In the genomic region with DNA sequence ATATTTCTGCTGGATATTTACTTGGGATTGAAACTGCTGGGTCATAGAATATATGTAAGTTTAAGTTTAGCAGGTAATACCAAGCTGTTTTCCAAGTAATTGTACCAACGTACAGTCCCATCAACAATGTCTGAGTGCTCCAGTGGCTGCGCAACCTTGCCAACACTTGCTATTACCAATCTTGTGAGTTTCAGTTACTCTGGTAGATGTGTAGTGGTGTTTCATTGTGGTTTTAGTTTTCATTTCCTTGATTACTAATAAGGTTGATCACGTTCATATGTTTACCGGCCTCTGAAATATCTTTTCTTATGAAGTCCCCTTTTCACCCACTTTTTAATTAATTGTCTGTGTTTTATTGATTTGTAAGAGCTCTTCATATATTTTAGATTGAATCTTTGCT, we compare ENCODE assay signal across 14 cellular contexts.
A peak's percentile ranks its signal among the peaks of the same experiment; 100 is the strongest.
DNase-seq lines count a peak whose midpoint lies in the region; ATAC-seq and TF ChIP-seq lines count a peak whose summit lies in the region.
"Had no signal": no experiment of that assay in that cellular context is flagged by ENCODE, and none has a peak within 500 bp of the region (broad histone marks: within the 10 kb centered on the region; RNA-seq: fewer than 3 reads in every experiment).

No MANE protein-coding gene starts in this region.

- H3K4me1 ChIP-seq in foreskin keratinocyte: no peaks in the 10 kb centered on the region
- H3K4me1 ChIP-seq: A549 had no signal

- H3K36me3 Mint-ChIP-seq in activated T-cell treated with anti-CD3 and anti-CD28 coated beads, Interleukin-2, amount 50 U/mL, for 72 hours (ENCODE audit: insufficient read depth in 2 of 2): peaks cover 0 to 2% of the 10 kb centered on the region in 2 donors
- H3K36me3 Mint-ChIP-seq in activated T-cell treated with anti-CD3 and anti-CD28 coated beads, Interleukin-2, amount 50 U/mL, for 24 hours (ENCODE audit: low read depth): no peaks in the 10 kb centered on the region
- no peaks in the 10 kb centered on the region for H3K36me3 Mint-ChIP-seq in stimulated activated memory B cell treated with anti-CD40 and anti-IgM and Interleukin-4, amounts not matched to agents 10 μg/mL and 1 μg/mL and 100 μg/mL, for 72 hours
- no peaks in the 10 kb centered on the region for H3K36me3 Mint-ChIP-seq in HFFc6 (ENCODE audit: low read depth)

- no peak for TF ChIP-seq CTCF in foreskin keratinocyte (conservative IDR thresholded peaks at IDR 0.05)
- no peak for TF ChIP-seq CTCF in HFFc6 (IDR thresholded peaks at IDR 0.05)

- H3K4me3 Mint-ChIP-seq in activated T-cell treated with anti-CD3 and anti-CD28 coated beads, Interleukin-2, amount 50 U/mL, for 72 hours: peak overlapping the region in 1 of 2 donors; percentile 7
- no peak overlapping the region for H3K4me3 Mint-ChIP-seq in activated T-cell treated with anti-CD3 and anti-CD28 coated beads, Interleukin-2, amount 50 U/mL, for 24 hours
- H3K4me3 Mint-ChIP-seq in stimulated activated memory B cell treated with anti-CD40 and anti-IgM and Interleukin-4, amounts not matched to agents 10 μg/mL and 1 μg/mL and 100 μg/mL, for 72 hours: no peak overlapping the region
- no peak overlapping the region for H3K4me3 Mint-ChIP-seq in HFFc6
- H3K4me3 Mint-ChIP-seq: dendritic cell treated with granulocyte-macrophage colony-stimulating factor and Interleukin-4, amounts not matched to agents 40 ng/mL and 50 ng/mL, for 4 days had no signal

- no peaks in the 10 kb centered on the region for H3K4me1 Mint-ChIP-seq in activated T-cell treated with anti-CD3 and anti-CD28 coated beads, Interleukin-2, amount 50 U/mL, for 72 hours (ENCODE audit: low read depth)
- no peaks in the 10 kb centered on the region for H3K4me1 Mint-ChIP-seq in activated T-cell treated with anti-CD3 and anti-CD28 coated beads, Interleukin-2, amount 50 U/mL, for 24 hours (ENCODE audit: low read depth)
- peaks cover 44% of the 10 kb centered on the region for H3K4me1 Mint-ChIP-seq in stimulated activated memory B cell treated with anti-CD40 and anti-IgM and Interleukin-4, amounts not matched to agents 10 μg/mL and 1 μg/mL and 100 μg/mL, for 72 hours
- H3K4me1 Mint-ChIP-seq in HFFc6 (ENCODE audit: low read depth): no peaks in the 10 kb centered on the region

- peak; percentile 46 to 64 for ATAC-seq in activated T-cell treated with anti-CD3 and anti-CD28 coated beads, Interleukin-2, amount 50 U/mL, for 72 hours (replicated peaks in 1 of 2)
- ATAC-seq in GM21717 (IDR thresholded peaks at IDR 0.05; ENCODE audit: unreplicated experiment): peak; percentile 84
- ATAC-seq in HG03139 (IDR thresholded peaks at IDR 0.05; ENCODE audit: unreplicated experiment): peak; percentile 52
- peak; percentile 55 for ATAC-seq in stimulated activated memory B cell treated with anti-CD40 and anti-IgM and Interleukin-4, amounts not matched to agents 10 μg/mL and 1 μg/mL and 100 μg/mL, for 72 hours
- ATAC-seq in foreskin keratinocyte: no peak
- ATAC-seq: A549 had no signal

- DNase-seq in activated T-cell treated with anti-CD3 and anti-CD28 coated beads, Interleukin-2, amount 50 U/mL, for 72 hours: no peak
- no peak for DNase-seq in activated T-cell treated with anti-CD3 and anti-CD28 coated beads, Interleukin-2, amount 50 U/mL, for 24 hours
- DNase-seq in foreskin keratinocyte: no peak
- no peak for DNase-seq in AG08396 (ENCODE audit: low spot score)
- DNase-seq in HFFc6: no peak
- DNase-seq: activated CD4-positive, alpha-beta T cell treated with anti-CD3 and anti-CD28 coated beads for 48 hours; NCI-H1092 treated with DMSO at 0.1 percent for 48 hours; NCI-H748 treated with DMSO at 0.1 percent for 48 hours had no signal

- H3K27me3 ChIP-seq in foreskin keratinocyte: no peaks in the 10 kb centered on the region

- H3K27me3 Mint-ChIP-seq in activated T-cell treated with anti-CD3 and anti-CD28 coated beads, Interleukin-2, amount 50 U/mL, for 72 hours (ENCODE audit: low read depth): no peaks in the 10 kb centered on the region
- no peaks in the 10 kb centered on the region for H3K27me3 Mint-ChIP-seq in activated T-cell treated with anti-CD3 and anti-CD28 coated beads, Interleukin-2, amount 50 U/mL, for 24 hours
- no peaks in the 10 kb centered on the region for H3K27me3 Mint-ChIP-seq in stimulated activated memory B cell treated with anti-CD40 and anti-IgM and Interleukin-4, amounts not matched to agents 10 μg/mL and 1 μg/mL and 100 μg/mL, for 72 hours
- H3K27me3 Mint-ChIP-seq in HFFc6 (ENCODE audit: insufficient read depth): no peaks in the 10 kb centered on the region

- no peak overlapping the region for H3K27ac Mint-ChIP-seq in activated T-cell treated with anti-CD3 and anti-CD28 coated beads, Interleukin-2, amount 50 U/mL, for 72 hours
- no peak overlapping the region for H3K27ac Mint-ChIP-seq in activated T-cell treated with anti-CD3 and anti-CD28 coated beads, Interleukin-2, amount 50 U/mL, for 24 hours
- peak overlapping the region; percentile 42 for H3K27ac Mint-ChIP-seq in stimulated activated memory B cell treated with anti-CD40 and anti-IgM and Interleukin-4, amounts not matched to agents 10 μg/mL and 1 μg/mL and 100 μg/mL, for 72 hours
- no peak overlapping the region for H3K27ac Mint-ChIP-seq in HFFc6
- H3K27ac Mint-ChIP-seq: dendritic cell treated with granulocyte-macrophage colony-stimulating factor and Interleukin-4, amounts not matched to agents 40 ng/mL and 50 ng/mL, for 4 days had no signal

- no peak overlapping the region for H3K27ac ChIP-seq in foreskin keratinocyte
- H3K27ac ChIP-seq: A549, SK-N-MC had no signal

- peaks cover 0 to 2% of the 10 kb centered on the region in 2 donors for H3K9me3 Mint-ChIP-seq in activated T-cell treated with anti-CD3 and anti-CD28 coated beads, Interleukin-2, amount 50 U/mL, for 72 hours
- H3K9me3 Mint-ChIP-seq in activated T-cell treated with anti-CD3 and anti-CD28 coated beads, Interleukin-2, amount 50 U/mL, for 24 hours: peaks cover 4% of the 10 kb centered on the region
- no peaks in the 10 kb centered on the region for H3K9me3 Mint-ChIP-seq in stimulated activated memory B cell treated with anti-CD40 and anti-IgM and Interleukin-4, amounts not matched to agents 10 μg/mL and 1 μg/mL and 100 μg/mL, for 72 hours
- peaks cover 43% of the 10 kb centered on the region for H3K9me3 Mint-ChIP-seq in HFFc6
